Comparison of ENCODE assay signal across 9 cellular contexts in genomic region chr16:69465083-69465721, GRCh38. TPM values are rescaled to one million over a fixed set of nuclear protein-coding genes. Genes with fewer than 3 reads are reported as not detected.
A peak's percentile ranks its signal among the peaks of the same experiment; 100 is the strongest.
DNase-seq lines count a peak whose midpoint lies in the region; ATAC-seq, FAIRE-seq and TF ChIP-seq lines count a peak whose summit lies in the region.
"Had no signal": no experiment of that assay in that cellular context is flagged by ENCODE, and none has a peak within 500 bp of the region (broad histone marks: within the 10 kb centered on the region; RNA-seq: fewer than 3 reads in every experiment).

No MANE protein-coding gene starts in this region.

- no peaks in the 10 kb centered on the region for H3K9me3 Mint-ChIP-seq in Calu3 (ENCODE audit: low read depth, unreplicated experiment)

- H3K9me3 ChIP-seq in keratinocyte (ENCODE audit: control insufficient read depth, low read depth, low read length), result no peaks in the 10 kb centered on the region

- no peak overlapping the region for H3K4me3 Mint-ChIP-seq in Calu3 (ENCODE audit: low read depth, unreplicated experiment)

- H3K27me3 ChIP-seq in keratinocyte (ENCODE audit: control insufficient read depth, extremely low read depth, insufficient read depth, low read length), result no peaks in the 10 kb centered on the region

- H3K4me2 ChIP-seq in keratinocyte (ENCODE audit: control insufficient read depth, extremely low read depth, insufficient read depth, low read depth, low read length), result peak overlapping the region; percentile 52

- peaks cover 5 to 18% of the 10 kb centered on the region in 2 experiments for H3K36me3 ChIP-seq in keratinocyte (ENCODE audit: control insufficient read depth in 2 of 2, extremely low read depth in 1 of 2, insufficient read depth in 2 of 2, low read length in 2 of 2)

- intact Hi-C loops in Calu3 (cut with micrococcal nuclease; ENCODE audit: unreplicated experiment), result loop anchor here (5.0 kb wide), 1 partner anchor 68 kb away; no protein-coding TSS in a partner anchor

- no peak overlapping the region for H3K9ac ChIP-seq in keratinocyte (ENCODE audit: control insufficient read depth, extremely low read depth, insufficient read depth, low read length)

- H3K4me1 ChIP-seq in keratinocyte (ENCODE audit: control insufficient read depth, extremely low read depth, insufficient read depth, low read length), result peaks cover 12% of the 10 kb centered on the region

- no peak overlapping the region for H2AFZ ChIP-seq in keratinocyte (ENCODE audit: control insufficient read depth, low read length)

- H3K4me1 Mint-ChIP-seq in Calu3 (ENCODE audit: low read depth, unreplicated experiment), result peaks cover 19% of the 10 kb centered on the region

- H3K4me3 ChIP-seq in keratinocyte (ENCODE audit: control insufficient read depth in 2 of 3, extremely low read depth in 1 of 3, insufficient read depth in 2 of 3, low read depth in 1 of 3, low read length in 3 of 3), result no peak overlapping the region

- CTCF ChIA-PET in Calu3 (lab: Charles Lee), result interaction anchor here (0.5 to 1.5 kb wide), 4 partner anchors 9 to 106 kb away, joined by 3 to 14 read pairs (median 4); no protein-coding TSS in a partner anchor

- no peaks in the 10 kb centered on the region for H3K27me3 Mint-ChIP-seq in Calu3 (ENCODE audit: unreplicated experiment)

- peaks cover 2% of the 10 kb centered on the region for H3K9me1 ChIP-seq in keratinocyte (ENCODE audit: control insufficient read depth, extremely low read depth, insufficient read depth, low read length)

- no peaks in the 10 kb centered on the region for H4K20me1 ChIP-seq in keratinocyte (ENCODE audit: control insufficient read depth, extremely low read depth, insufficient read depth, low read length)

- H3K36me3 Mint-ChIP-seq in Calu3 (ENCODE audit: insufficient read depth, unreplicated experiment), result peaks cover 26% of the 10 kb centered on the region

- DNase-seq in Calu3 (peak; percentile 12), UCSD-AML1 (lab: John Stamatoyannopoulos, UW; ENCODE audit: unreplicated experiment) (peak; percentile 27), keratinocyte (ENCODE audit: low read depth, low spot score) (no peak), SHP77 treated with DMSO at 0.1 percent for 48 hours (lab: John Stamatoyannopoulos, UW) (no peak), NCI-H446 (lab: John Stamatoyannopoulos, UW) (no peak), AG08395 (ENCODE audit: low spot score) (no peak)

- no peaks in the 10 kb centered on the region for H3K79me2 ChIP-seq in keratinocyte (ENCODE audit: control insufficient read depth, insufficient read depth, low read length)

- H3K27ac ChIP-seq in keratinocyte (ENCODE audit: control insufficient read depth, insufficient read depth, low read length), result no peak overlapping the region

- dilution Hi-C loops in keratinocyte (cut with MboI; ENCODE audit: extremely low pct_ligation_motif_present, low sequenced_read_pairs), result no loop called here

- BruUV-seq in Calu3 (replicated peaks; lab: Mats Ljungman, UMichigan), result no TSS peak

- FAIRE-seq in keratinocyte (lab: Jason Lieb, UNC), result no peak
- FAIRE-seq: endometrium had no signal

- H3K27ac Mint-ChIP-seq in Calu3 (ENCODE audit: unreplicated experiment), result no peak overlapping the region

- ATAC-seq in HG02571 (IDR thresholded peaks at IDR 0.05; ENCODE audit: unreplicated experiment) (peak; percentile 44), GM21367 (IDR thresholded peaks at IDR 0.05; ENCODE audit: unreplicated experiment) (no peak)

- TF ChIP-seq CTCF in Calu3 (IDR thresholded peaks at IDR 0.05; ENCODE audit: unreplicated experiment) (no peak), keratinocyte (optimal IDR thresholded peaks at IDR 0.05 in 1 of 3, IDR thresholded peaks at IDR 0.05 in 1 of 3, conservative IDR thresholded peaks at IDR 0.05 in 1 of 3; ENCODE audit: extremely low read depth in 1 of 3, insufficient read depth in 2 of 3, low read length in 3 of 3) (peak in 2 of 3 experiments; percentile 12 to 44)

RNA-seq across cellular contexts. Expression of gene CYB5B, which starts 40.8 kb away (rescaled TPM):
- total RNA-seq in Calu3 (2022), result 177 and 179 TPM in 2 replicates
- 204 to 287 TPM (median 246 TPM) in 3 replicates for polyA plus RNA-seq in keratinocyte
- polyA plus RNA-seq in keratinocyte (2011; ENCODE audit: low read depth), result 9.4 TPM
- 150 and 279 TPM in 2 replicates for polyA plus RNA-seq in keratinocyte (2011; cell fraction: cytosol; rRNA removed)
- 137 and 147 TPM in 2 replicates for polyA plus RNA-seq in keratinocyte (2011; cell fraction: nucleus; rRNA removed)
- 46.9 and 123 TPM in 2 replicates for polyA plus RNA-seq in keratinocyte (2012; ENCODE audit: low replicate concordance)
- polyA minus RNA-seq in keratinocyte, result 123 to 200 TPM (median 142 TPM) in 3 replicates
- polyA minus RNA-seq in keratinocyte (2011; cell fraction: cytosol; rRNA and poly(A)+ RNA removed), result 48.9 TPM
- 39.4 and 68.7 TPM in 2 replicates for polyA minus RNA-seq in keratinocyte (2011; cell fraction: nucleus; rRNA and poly(A)+ RNA removed)

Comparison
In these comparisons a context has a peak if more than half of its experiments do, and no peak if none do; other contexts are left out.
1. DNase-seq: peak in Calu3 (single experiment) and UCSD-AML1 (single experiment); none in keratinocyte (single experiment), SHP77 treated with DMSO at 0.1 percent for 48 hours (single experiment), NCI-H446 (0 of 2) and AG08395 (single experiment).